Comparison of ENCODE assay signal across 9 cellular contexts in the genomic region with DNA sequence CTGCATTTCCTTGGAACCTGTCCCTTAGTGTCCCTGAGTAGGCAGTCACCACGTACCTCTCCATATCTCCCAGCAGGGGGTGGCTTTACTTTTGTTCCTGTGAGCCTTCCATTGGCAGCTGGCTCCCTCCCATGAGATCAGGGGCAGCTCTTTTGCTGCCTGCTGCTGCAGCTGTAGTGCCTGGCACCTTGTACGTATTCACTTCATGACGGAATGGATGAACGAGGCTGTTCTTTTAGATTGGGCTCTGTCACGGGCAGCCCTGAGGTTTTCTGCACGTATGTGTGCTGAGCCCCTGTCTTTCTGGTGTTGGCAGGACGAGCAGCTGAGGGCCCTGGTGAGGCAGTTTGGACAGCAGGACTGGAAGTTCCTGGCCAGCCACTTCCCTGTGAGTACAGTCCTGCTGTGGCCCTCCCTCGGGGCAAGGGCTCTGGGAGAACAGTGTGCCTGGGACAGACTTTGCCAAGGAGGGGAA. TPM values are rescaled to one million over a fixed set of nuclear protein-coding genes. Genes with fewer than 3 reads are reported as not detected.
DNase-seq lines count a peak whose midpoint lies in the region; ATAC-seq and TF ChIP-seq lines count a peak whose summit lies in the region.
"Had no signal": no experiment of that assay in that cellular context is flagged by ENCODE, and none has a peak within 500 bp of the region (broad histone marks: within the 10 kb centered on the region; RNA-seq: fewer than 3 reads in every experiment).

No MANE protein-coding gene starts in this region.

- H3K36me3 ChIP-seq in SU-DHL-6 (ENCODE audit: low read length): peaks cover 9% of the 10 kb centered on the region

- no peaks in the 10 kb centered on the region for H3K27me3 Mint-ChIP-seq in stimulated activated naive CD8-positive, alpha-beta T cell treated with anti-CD3 and anti-CD28 coated beads, Interleukin-15, amount 100 ng/mL, for 72 hours
- peaks cover 4% of the 10 kb centered on the region for H3K27me3 Mint-ChIP-seq in endothelial cell (ENCODE audit: unreplicated experiment)

- no peaks in the 10 kb centered on the region for H4K20me1 ChIP-seq in SU-DHL-6 (ENCODE audit: low read depth, low read length)

- TF ChIP-seq CTCF in SU-DHL-6 (IDR thresholded peaks at IDR 0.05; ENCODE audit: insufficient read depth, low read length, poor library complexity, severe bottlenecking) (no peak), endothelial cell (IDR thresholded peaks at IDR 0.05; ENCODE audit: unreplicated experiment) (no peak), coronary artery (IDR thresholded peaks at IDR 0.05) (no peak)

- peaks cover 19% of the 10 kb centered on the region for H3K4me1 Mint-ChIP-seq in stimulated activated naive CD8-positive, alpha-beta T cell treated with anti-CD3 and anti-CD28 coated beads, Interleukin-15, amount 100 ng/mL, for 72 hours
- H3K4me1 Mint-ChIP-seq in endothelial cell (ENCODE audit: unreplicated experiment): peaks cover 3% of the 10 kb centered on the region
- H3K4me1 Mint-ChIP-seq: brain had no signal

- H3K9me3 Mint-ChIP-seq in stimulated activated naive CD8-positive, alpha-beta T cell treated with anti-CD3 and anti-CD28 coated beads, Interleukin-15, amount 100 ng/mL, for 72 hours: no peaks in the 10 kb centered on the region
- H3K9me3 Mint-ChIP-seq in endothelial cell (ENCODE audit: unreplicated experiment): no peaks in the 10 kb centered on the region

- peak overlapping the region; percentile 64 for H3K9ac ChIP-seq in SU-DHL-6 (ENCODE audit: low read length)

- peak overlapping the region; percentile 63 for H3K4me2 ChIP-seq in SU-DHL-6 (ENCODE audit: low read depth, low read length, poor library complexity, severe bottlenecking)

- no peaks in the 10 kb centered on the region for H3K9me3 ChIP-seq in SU-DHL-6 (ENCODE audit: insufficient read depth, low read length)

- H3K4me3 Mint-ChIP-seq in stimulated activated naive CD8-positive, alpha-beta T cell treated with anti-CD3 and anti-CD28 coated beads, Interleukin-15, amount 100 ng/mL, for 72 hours: no peak overlapping the region
- no peak overlapping the region for H3K4me3 Mint-ChIP-seq in endothelial cell (ENCODE audit: unreplicated experiment)
- H3K4me3 Mint-ChIP-seq: brain had no signal

- H3K4me3 ChIP-seq in SU-DHL-6 (ENCODE audit: insufficient read depth, low read length, poor library complexity, severe bottlenecking): peak overlapping the region; percentile 19
- H3K4me3 ChIP-seq in coronary artery: no peak overlapping the region

- peaks cover 37% of the 10 kb centered on the region for H3F3A ChIP-seq in SU-DHL-6 (ENCODE audit: insufficient read depth)

- H3K36me3 Mint-ChIP-seq in endothelial cell (ENCODE audit: low read depth, unreplicated experiment): no peaks in the 10 kb centered on the region

- H3K27ac ChIP-seq in SU-DHL-6 (ENCODE audit: low read depth, low read length) (peak overlapping the region; percentile 97), coronary artery (no peak overlapping the region)

- DNase-seq in DMS 273 (lab: John Stamatoyannopoulos, UW; ENCODE audit: unreplicated experiment): peak; percentile 90
- DNase-seq in stimulated activated naive CD8-positive, alpha-beta T cell treated with anti-CD3 and anti-CD28 coated beads, Interleukin-15, amount 100 ng/mL, for 72 hours: no peak
- no peak for DNase-seq in endothelial cell (ENCODE audit: low spot score)
- DNase-seq in dermis blood vessel endothelial cell: no peak
- DNase-seq in coronary artery (ENCODE audit: low spot score): no peak

- peak; percentile 14 for ATAC-seq in GM19372 (IDR thresholded peaks at IDR 0.05; ENCODE audit: low read depth, unreplicated experiment)
- peak; percentile 30 for ATAC-seq in HG03280 (IDR thresholded peaks at IDR 0.05; ENCODE audit: unreplicated experiment)
- ATAC-seq in stimulated activated naive CD8-positive, alpha-beta T cell treated with anti-CD3 and anti-CD28 coated beads, Interleukin-15, amount 100 ng/mL, for 72 hours: no peak

- no peak overlapping the region for H2AFZ ChIP-seq in SU-DHL-6 (ENCODE audit: low read depth, low read length, severe bottlenecking)

- peaks cover 58% of the 10 kb centered on the region for H3K79me2 ChIP-seq in SU-DHL-6 (ENCODE audit: insufficient read depth, low read length)

- H3K27me3 ChIP-seq in SU-DHL-6 (ENCODE audit: low read length): no peaks in the 10 kb centered on the region

- no peaks in the 10 kb centered on the region for H3K9me2 ChIP-seq in SU-DHL-6 (replicated peaks; ENCODE audit: insufficient read depth, low read length)

- H3K27ac Mint-ChIP-seq in stimulated activated naive CD8-positive, alpha-beta T cell treated with anti-CD3 and anti-CD28 coated beads, Interleukin-15, amount 100 ng/mL, for 72 hours: peak overlapping the region; percentile 37 to 75
- no peak overlapping the region for H3K27ac Mint-ChIP-seq in endothelial cell (ENCODE audit: unreplicated experiment)

RNA-seq across cellular contexts. Expression of gene MYBL2, which starts 14.6 kb away (rescaled TPM):
- 20.8 TPM for total RNA-seq in endothelial cell (ENCODE audit: unreplicated experiment)
- total RNA-seq in dermis blood vessel endothelial cell: 8.7 and 45.0 TPM in 2 replicates

RNA-seq across cellular contexts. Expression of gene GTSF1L, which starts 45.3 kb away (rescaled TPM):
- total RNA-seq in endothelial cell (ENCODE audit: unreplicated experiment) (not detected), dermis blood vessel endothelial cell (not detected in 2 replicates)
